1 cellular context compared by ENCODE assay signal in genomic region chr1:17372955-17373354, GRCh38.
TF ChIP-seq lines count a peak whose summit lies in the region.

No MANE protein-coding gene starts in this region.

TF ChIP-seq in HepG2, 621 proteins besides CTCF, POLR2A, EP300 and RAD21:
- no peak for TF ChIP-seq ZNF672 (CRISPR knock-in tag; IDR thresholded peaks at IDR 0.05)
- TF ChIP-seq HIVEP1 (CRISPR knock-in tag; IDR thresholded peaks at IDR 0.05) = no peak
- no peak for TF ChIP-seq ZNF30 (CRISPR knock-in tag; IDR thresholded peaks at IDR 0.05)
- no peak for TF ChIP-seq ZNF589 (CRISPR knock-in tag; conservative IDR thresholded peaks at IDR 0.05)
- no peak for TF ChIP-seq ARID4A (CRISPR knock-in tag; IDR thresholded peaks at IDR 0.05; ENCODE audit: borderline replicate concordance)
- TF ChIP-seq SATB2 (CRISPR knock-in tag; IDR thresholded peaks at IDR 0.05) = no peak
- TF ChIP-seq SNAPC2 (CRISPR knock-in tag; IDR thresholded peaks at IDR 0.05) = no peak
- no peak for TF ChIP-seq BORCS8-MEF2B (CRISPR knock-in tag; IDR thresholded peaks at IDR 0.05)
